In the genomic region with DNA sequence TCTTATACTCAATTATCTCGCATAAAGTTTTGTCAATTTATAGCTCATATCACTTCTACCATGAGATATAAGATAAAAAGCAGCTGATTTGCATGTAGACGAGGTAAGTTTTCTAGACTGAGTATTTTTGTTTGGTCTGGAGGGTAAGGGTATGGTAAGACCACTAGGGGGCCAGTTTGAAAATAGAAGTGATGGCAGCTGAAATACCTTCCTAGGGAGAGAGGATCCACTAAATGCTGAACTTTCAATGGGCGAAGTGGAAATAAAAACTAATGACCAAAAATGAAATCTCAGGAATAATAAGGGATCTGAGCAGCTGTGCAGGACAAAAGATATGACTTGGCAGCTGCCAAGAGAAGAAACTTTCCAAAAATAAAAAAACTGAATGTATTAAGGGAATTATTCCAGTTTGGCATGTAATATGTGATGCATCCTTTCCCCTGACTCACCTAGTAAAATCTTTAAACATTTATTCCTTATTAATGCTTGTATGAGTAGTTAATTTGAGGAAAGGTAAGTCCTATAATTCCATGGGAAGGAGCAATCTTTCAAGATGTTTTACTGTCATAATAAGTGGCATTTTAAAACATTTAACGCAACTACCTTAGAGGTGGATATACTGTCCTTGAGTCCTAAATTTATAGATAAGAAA, we compare ENCODE assay signal across 9 cellular contexts.
DNase-seq lines count a peak whose midpoint lies in the region; ATAC-seq and TF ChIP-seq lines count a peak whose summit lies in the region.
"Had no signal": no experiment of that assay in that cellular context is flagged by ENCODE, and none has a peak within 500 bp of the region (broad histone marks: within the 10 kb centered on the region; RNA-seq: fewer than 3 reads in every experiment).

No MANE protein-coding gene starts in this region.

- H4K5ac ChIP-seq in IMR-90 (ENCODE audit: low read depth, low read length) = no peak overlapping the region

- dilution Hi-C loops in IMR-90 (cut with HindIII; ENCODE audit: low sequenced_read_pairs, unreplicated experiment) = no loop called here

- no peak overlapping the region for H2BK5ac ChIP-seq in IMR-90 (ENCODE audit: low read depth, low read length, poor library complexity, severe bottlenecking)

- no peak overlapping the region for H2AK9ac ChIP-seq in IMR-90 (replicated peaks; ENCODE audit: low read depth, low read length, poor library complexity)

- TF ChIP-seq POLR2A in IMR-90 (IDR thresholded peaks at IDR 0.05; ENCODE audit: low read depth, low read length) = no peak

- no peak overlapping the region for H3K23ac ChIP-seq in IMR-90 (ENCODE audit: low read depth, low read length)

- no CpG with 5 or more reads among the region's 4 CpGs for WGBS in IMR-90 (ENCODE audit: extremely low coverage in 2 of 2, insufficient read length in 1 of 2), 2 experiments

- POLR2A ChIA-PET in IMR-90 (lab: Charles Lee; ENCODE audit: unreplicated experiment) = interaction anchor here (0.8 kb wide), 1 partner anchor 345 kb away, joined by 4 read pairs; no protein-coding TSS in a partner anchor

- no peak overlapping the region for H2AFZ ChIP-seq in IMR-90 (replicated peaks; ENCODE audit: low read length, poor library complexity)

- in situ Hi-C loops in IMR-90 (cut with MboI; ENCODE audit: low sequenced_read_pairs) = no loop called here

- H2AK5ac ChIP-seq in IMR-90 (ENCODE audit: low read depth, low read length) = no peak overlapping the region

- peak; percentile 17 for DNase-seq in Calu3
- peak; percentile 38 for DNase-seq in IMR-90
- DNase-seq in cardiac fibroblast (ENCODE audit: low read depth in 2 of 2) = peak; percentile 49 to 62
- peak; percentile 46 for DNase-seq in renal cortical epithelial cell (ENCODE audit: low read depth)
- DNase-seq in NCI-H524 treated with DMSO at 0.1 percent for 48 hours (lab: John Stamatoyannopoulos, UW) = no peak

- no peak overlapping the region for H4K8ac ChIP-seq in IMR-90 (ENCODE audit: low read depth in 2 of 2, low read length in 2 of 2)

- no peaks in the 10 kb centered on the region for H3K27me3 ChIP-seq in IMR-90 (ENCODE audit: control insufficient read depth, insufficient read depth, low read length)

- BruUV-seq in Calu3 (replicated peaks; lab: Mats Ljungman, UMichigan) (no TSS peak), IMR-90 (replicated peaks; lab: Mats Ljungman, UMichigan) (no TSS peak)

- no peak overlapping the region; the same call in 2 of the 3 replicates for H2BK15ac ChIP-seq in IMR-90 (ENCODE audit: low read depth, low read length)

- H3K4me3 ChIP-seq in IMR-90 (ENCODE audit: insufficient read depth, low read depth, low read length) = no peak overlapping the region
- H3K4me3 ChIP-seq in cardiac fibroblast (replicated peaks in 1 of 2; ENCODE audit: low read depth in 2 of 2, low read length in 2 of 2) = no peak overlapping the region
- H3K4me3 ChIP-seq: K562 had no signal

- no peaks in the 10 kb centered on the region for H3K4me1 Mint-ChIP-seq in Calu3 (ENCODE audit: low read depth, unreplicated experiment)
- no peaks in the 10 kb centered on the region for H3K4me1 Mint-ChIP-seq in activated T-helper 17 cell treated with anti-CD3 and anti-CD28 coated beads, Interleukin-2, amount 50 U/mL, for 72 hours

- no peak overlapping the region for H3K4me2 ChIP-seq in IMR-90 (ENCODE audit: low read depth, low read length)

- no peak overlapping the region for H2BK20ac ChIP-seq in IMR-90 (ENCODE audit: low read depth, low read length)

- no peak overlapping the region for H3K18ac ChIP-seq in IMR-90 (ENCODE audit: low read depth, low read length)

- no peak overlapping the region for H3K27ac ChIP-seq in IMR-90 (ENCODE audit: insufficient read depth, low read length)

- H3K14ac ChIP-seq in IMR-90 (replicated peaks; ENCODE audit: low read depth, low read length) = no peak overlapping the region

- intact Hi-C loops in Calu3 (cut with micrococcal nuclease; ENCODE audit: unreplicated experiment) (loop anchor here (1.0 to 5.0 kb wide), 3 partner anchors 392 to 678 kb away; no protein-coding TSS in a partner anchor), IMR-90 (cut with micrococcal nuclease) (loop anchor here (1.0 to 10.0 kb wide), 3 partner anchors 574 to 720 kb away; no protein-coding TSS in a partner anchor)

- H3K27me3 Mint-ChIP-seq in Calu3 (ENCODE audit: unreplicated experiment) = no peaks in the 10 kb centered on the region
- H3K27me3 Mint-ChIP-seq in activated T-helper 17 cell treated with anti-CD3 and anti-CD28 coated beads, Interleukin-2, amount 50 U/mL, for 72 hours = no peaks in the 10 kb centered on the region

- CTCF ChIA-PET in Calu3 (lab: Charles Lee) (no interaction called here), IMR-90 (lab: Yijun Ruan, JAX) (interaction anchor here (0.8 to 1.5 kb wide), 2 partner anchors 9 to 14 kb away, joined by 3 to 9 read pairs; no protein-coding TSS in a partner anchor)

- ATAC-seq in GM19395 (IDR thresholded peaks at IDR 0.05; ENCODE audit: unreplicated experiment) (peak; percentile 86), IMR-90 (ENCODE audit: low read depth) (peak; percentile 55; the same call in 1 of the 2 replicates), GM18873 (IDR thresholded peaks at IDR 0.05; ENCODE audit: low FRiP score, unreplicated experiment) (no peak)
- ATAC-seq in activated T-helper 17 cell treated with anti-CD3 and anti-CD28 coated beads, Interleukin-2, amount 50 U/mL, for 72 hours (replicated peaks) = no peak
- ATAC-seq: K562 had no signal

- no peaks in the 10 kb centered on the region for H4K20me1 ChIP-seq in IMR-90 (ENCODE audit: insufficient read depth, low read length)

- no peak overlapping the region for H3K27ac Mint-ChIP-seq in Calu3 (ENCODE audit: unreplicated experiment)
- no peak overlapping the region for H3K27ac Mint-ChIP-seq in activated T-helper 17 cell treated with anti-CD3 and anti-CD28 coated beads, Interleukin-2, amount 50 U/mL, for 72 hours

- peak; percentile 44 for TF ChIP-seq RAD21 in IMR-90 (IDR thresholded peaks at IDR 0.05; ENCODE audit: low read length)

- H3K9ac ChIP-seq in IMR-90 (ENCODE audit: low read depth, low read length) = no peak overlapping the region

- peaks cover 3% of the 10 kb centered on the region; the same call in 1 of the 2 replicates for H3K9me1 ChIP-seq in IMR-90 (ENCODE audit: insufficient read depth, low read length)

- peaks cover 2% of the 10 kb centered on the region; the same call in 1 of the 2 replicates for H3K4me1 ChIP-seq in IMR-90 (ENCODE audit: control insufficient read depth, insufficient read depth, low read length)

- peak; percentile 67 for TF ChIP-seq CTCF in Calu3 (IDR thresholded peaks at IDR 0.05; ENCODE audit: unreplicated experiment)
- peak; percentile 45 for TF ChIP-seq CTCF in IMR-90 (conservative IDR thresholded peaks at IDR 0.05; ENCODE audit: low read depth, low read length)
- TF ChIP-seq CTCF in cardiac fibroblast (IDR thresholded peaks at IDR 0.05; ENCODE audit: low read depth, low read length) = peak; percentile 60

- no peak overlapping the region for H4K91ac ChIP-seq in IMR-90 (ENCODE audit: insufficient read depth, low read depth, low read length)

- no peaks in the 10 kb centered on the region for H3K9me3 Mint-ChIP-seq in Calu3 (ENCODE audit: low read depth, unreplicated experiment)
- no peaks in the 10 kb centered on the region for H3K9me3 Mint-ChIP-seq in activated T-helper 17 cell treated with anti-CD3 and anti-CD28 coated beads, Interleukin-2, amount 50 U/mL, for 72 hours

- no peaks in the 10 kb centered on the region for H3K9me3 ChIP-seq in IMR-90 (ENCODE audit: control insufficient read depth, insufficient read depth, low read length)

- no peak overlapping the region for H3K56ac ChIP-seq in IMR-90 (ENCODE audit: extremely low read depth, insufficient read depth, low read length)

- H3K36me3 ChIP-seq in IMR-90 (ENCODE audit: control insufficient read depth, insufficient read depth, low read length) = no peaks in the 10 kb centered on the region

- H2BK120ac ChIP-seq in IMR-90 (ENCODE audit: low read depth, low read length) = no peak overlapping the region

- H3K4ac ChIP-seq in IMR-90 (ENCODE audit: low read depth, low read length) = no peak overlapping the region

- H3K4me3 Mint-ChIP-seq in Calu3 (ENCODE audit: low read depth, unreplicated experiment) = no peak overlapping the region
- no peak overlapping the region for H3K4me3 Mint-ChIP-seq in activated T-helper 17 cell treated with anti-CD3 and anti-CD28 coated beads, Interleukin-2, amount 50 U/mL, for 72 hours

- no peaks in the 10 kb centered on the region for H3K79me1 ChIP-seq in IMR-90 (ENCODE audit: low read depth in 1 of 2, low read length in 2 of 2)

- no peaks in the 10 kb centered on the region for H3K36me3 Mint-ChIP-seq in Calu3 (ENCODE audit: insufficient read depth, unreplicated experiment)
- no peaks in the 10 kb centered on the region for H3K36me3 Mint-ChIP-seq in activated T-helper 17 cell treated with anti-CD3 and anti-CD28 coated beads, Interleukin-2, amount 50 U/mL, for 72 hours (ENCODE audit: low read depth)

TF ChIP-seq in IMR-90, 13 proteins besides CTCF, POLR2A, EP300 and RAD21:
- TF ChIP-seq NFE2L2 (IDR thresholded peaks at IDR 0.05; ENCODE audit: low read depth, low read length) (no peak), MXI1 (IDR thresholded peaks at IDR 0.05; ENCODE audit: borderline replicate concordance, low read depth, low read length) (no peak), SMC3 (IDR thresholded peaks at IDR 0.05; ENCODE audit: low read depth, low read length) (peak; percentile 40), MAFK (IDR thresholded peaks at IDR 0.05; ENCODE audit: low read depth, low read length) (no peak), FOS (IDR thresholded peaks at IDR 0.05; ENCODE audit: low read depth, low read length) (no peak), RCOR1 (IDR thresholded peaks at IDR 0.05; ENCODE audit: insufficient replicate concordance, low read length) (no peak)
- TF ChIP-seq, protein P1, sequence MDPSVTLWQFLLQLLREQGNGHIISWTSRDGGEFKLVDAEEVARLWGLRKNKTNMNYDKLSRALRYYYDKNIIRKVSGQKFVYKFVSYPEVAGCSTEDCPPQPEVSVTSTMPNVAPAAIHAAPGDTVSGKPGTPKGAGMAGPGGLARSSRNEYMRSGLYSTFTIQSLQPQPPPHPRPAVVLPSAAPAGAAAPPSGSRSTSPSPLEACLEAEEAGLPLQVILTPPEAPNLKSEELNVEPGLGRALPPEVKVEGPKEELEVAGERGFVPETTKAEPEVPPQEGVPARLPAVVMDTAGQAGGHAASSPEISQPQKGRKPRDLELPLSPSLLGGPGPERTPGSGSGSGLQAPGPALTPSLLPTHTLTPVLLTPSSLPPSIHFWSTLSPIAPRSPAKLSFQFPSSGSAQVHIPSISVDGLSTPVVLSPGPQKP (IDR thresholded peaks at IDR 0.05; ENCODE audit: borderline replicate concordance, low read depth, low read length) = no peak
TF ChIP-seq in IMR-90: peak in this region for 1.

Comparison
In these comparisons a context has a peak if more than half of its experiments do, and no peak if none do; other contexts are left out.
1. ATAC-seq: peak in GM19395 (single experiment) and IMR-90 (single experiment); none in GM18873 (single experiment) and activated T-helper 17 cell treated with anti-CD3 and anti-CD28 coated beads, Interleukin-2, amount 50 U/mL, for 72 hours (single experiment).
2. Peak in every context shown above with its lines, with median percentiles within 50 percentile points of each other: CTCF ChIP-seq.